In the genomic region with DNA sequence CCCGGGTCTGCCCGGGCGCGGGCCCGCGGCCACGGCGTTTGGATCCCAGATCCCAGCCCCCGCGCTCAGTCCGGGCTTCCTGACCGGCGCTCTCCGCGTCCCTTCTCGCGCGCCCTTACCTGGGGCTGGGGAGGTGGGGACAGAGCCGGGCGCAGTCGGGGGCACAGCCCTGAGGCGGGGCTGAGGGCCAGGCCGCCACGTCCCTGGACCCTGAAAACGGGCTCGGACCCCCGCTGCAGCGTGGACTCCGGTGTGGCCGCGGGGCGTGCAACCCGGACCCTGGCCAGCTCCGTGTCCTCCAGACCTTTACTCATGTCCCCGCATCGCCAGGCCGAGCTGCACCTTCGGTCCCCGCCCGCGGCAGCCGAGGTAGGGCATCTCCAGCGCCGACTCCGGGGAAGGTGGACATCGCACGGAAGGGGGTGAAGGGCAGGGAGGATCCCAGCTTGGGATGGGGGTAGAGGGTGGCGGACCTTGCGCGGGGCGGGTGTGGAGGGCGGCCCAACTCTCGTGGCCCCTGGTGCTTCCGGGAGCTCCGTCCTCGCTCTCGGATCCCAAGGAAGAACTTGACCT, we compare ENCODE assay signal across 1 cellular context.
A peak's percentile ranks its signal among the peaks of the same experiment; 100 is the strongest.
TF ChIP-seq lines count a peak whose summit lies in the region.

No MANE protein-coding gene starts in this region.

TF ChIP-seq in WTC11, 78 proteins besides CTCF, POLR2A, EP300 and RAD21 (continued from another document):
- TF ChIP-seq, protein P1, sequence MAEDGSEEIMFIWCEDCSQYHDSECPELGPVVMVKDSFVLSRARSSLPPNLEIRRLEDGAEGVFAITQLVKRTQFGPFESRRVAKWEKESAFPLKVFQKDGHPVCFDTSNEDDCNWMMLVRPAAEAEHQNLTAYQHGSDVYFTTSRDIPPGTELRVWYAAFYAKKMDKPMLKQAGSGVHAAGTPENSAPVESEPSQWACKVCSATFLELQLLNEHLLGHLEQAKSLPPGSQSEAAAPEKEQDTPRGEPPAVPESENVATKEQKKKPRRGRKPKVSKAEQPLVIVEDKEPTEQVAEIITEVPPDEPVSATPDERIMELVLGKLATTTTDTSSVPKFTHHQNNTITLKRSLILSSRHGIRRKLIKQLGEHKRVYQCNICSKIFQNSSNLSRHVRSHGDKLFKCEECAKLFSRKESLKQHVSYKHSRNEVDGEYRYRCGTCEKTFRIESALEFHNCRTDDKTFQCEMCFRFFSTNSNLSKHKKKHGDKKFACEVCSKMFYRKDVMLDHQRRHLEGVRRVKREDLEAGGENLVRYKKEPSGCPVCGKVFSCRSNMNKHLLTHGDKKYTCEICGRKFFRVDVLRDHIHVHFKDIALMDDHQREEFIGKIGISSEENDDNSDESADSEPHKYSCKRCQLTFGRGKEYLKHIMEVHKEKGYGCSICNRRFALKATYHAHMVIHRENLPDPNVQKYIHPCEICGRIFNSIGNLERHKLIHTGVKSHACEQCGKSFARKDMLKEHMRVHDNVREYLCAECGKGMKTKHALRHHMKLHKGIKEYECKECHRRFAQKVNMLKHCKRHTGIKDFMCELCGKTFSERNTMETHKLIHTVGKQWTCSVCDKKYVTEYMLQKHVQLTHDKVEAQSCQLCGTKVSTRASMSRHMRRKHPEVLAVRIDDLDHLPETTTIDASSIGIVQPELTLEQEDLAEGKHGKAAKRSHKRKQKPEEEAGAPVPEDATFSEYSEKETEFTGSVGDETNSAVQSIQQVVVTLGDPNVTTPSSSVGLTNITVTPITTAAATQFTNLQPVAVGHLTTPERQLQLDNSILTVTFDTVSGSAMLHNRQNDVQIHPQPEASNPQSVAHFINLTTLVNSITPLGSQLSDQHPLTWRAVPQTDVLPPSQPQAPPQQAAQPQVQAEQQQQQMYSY (CRISPR knock-in tag; IDR thresholded peaks at IDR 0.05): 0 out of 2 replicates have a peak, but pooled peaks have one; percentile 27
- TF ChIP-seq, protein P2, sequence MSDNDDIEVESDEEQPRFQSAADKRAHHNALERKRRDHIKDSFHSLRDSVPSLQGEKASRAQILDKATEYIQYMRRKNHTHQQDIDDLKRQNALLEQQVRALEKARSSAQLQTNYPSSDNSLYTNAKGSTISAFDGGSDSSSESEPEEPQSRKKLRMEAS (CRISPR knock-in tag; IDR thresholded peaks at IDR 0.05): peak; percentile 53; the same call in 1 of the 2 replicates
